Comparison of ENCODE assay signal across 8 cellular contexts in the genomic region with DNA sequence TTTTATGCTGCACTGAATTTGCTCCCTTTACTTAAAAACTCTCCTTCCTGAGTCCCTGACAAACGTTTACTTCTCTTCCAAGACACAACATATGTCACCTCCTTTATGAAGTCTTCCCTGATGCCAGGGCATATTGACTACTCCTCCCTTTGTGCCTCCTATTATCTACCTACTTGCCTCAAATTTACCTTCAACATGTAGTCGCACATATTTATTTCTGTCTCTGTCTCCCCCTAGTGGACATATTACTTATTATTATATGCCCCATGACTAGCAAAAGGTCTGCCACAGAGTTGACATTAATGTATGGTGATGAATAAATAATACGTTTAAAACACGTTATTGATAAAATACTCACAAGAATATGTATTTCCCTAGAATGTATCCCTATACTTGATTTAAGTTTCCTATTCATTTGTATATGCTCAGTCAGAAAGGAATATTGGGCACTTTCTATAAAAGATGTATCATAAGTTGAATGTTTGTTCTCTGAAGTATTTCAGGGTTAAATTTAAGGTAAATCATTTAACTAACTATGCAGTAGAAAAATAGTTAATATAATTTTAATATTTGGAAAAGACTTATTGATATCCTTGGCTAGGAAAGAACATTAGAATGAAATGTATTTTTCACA.
DNase-seq lines count a peak whose midpoint lies in the region; ATAC-seq and TF ChIP-seq lines count a peak whose summit lies in the region.

No MANE protein-coding gene starts in this region.

- H3K9me3 Mint-ChIP-seq in MCF 10A (ENCODE audit: unreplicated experiment): no peaks in the 10 kb centered on the region
- no peaks in the 10 kb centered on the region for H3K9me3 Mint-ChIP-seq in activated T-cell treated with anti-CD3 and anti-CD28 coated beads, Interleukin-2, amount 50 U/mL, for 4 hours

- intact Hi-C loops in MCF 10A (cut with micrococcal nuclease): loop anchor here (1.0 to 5.0 kb wide), 3 partner anchors 278 to 710 kb away; no protein-coding TSS in a partner anchor

- H3K4me1 Mint-ChIP-seq in MCF 10A (ENCODE audit: insufficient read depth, unreplicated experiment): peaks cover 10% of the 10 kb centered on the region
- H3K4me1 Mint-ChIP-seq in activated T-cell treated with anti-CD3 and anti-CD28 coated beads, Interleukin-2, amount 50 U/mL, for 4 hours (ENCODE audit: low read depth): no peaks in the 10 kb centered on the region

- CTCF ChIA-PET in MCF 10A (lab: Yijun Ruan, JAX): no interaction called here

- TF ChIP-seq CTCF in MCF 10A (IDR thresholded peaks at IDR 0.05; ENCODE audit: unreplicated experiment): peak; percentile 53

- H3K4me3 Mint-ChIP-seq in MCF 10A (ENCODE audit: unreplicated experiment): no peak overlapping the region
- no peak overlapping the region for H3K4me3 Mint-ChIP-seq in activated T-cell treated with anti-CD3 and anti-CD28 coated beads, Interleukin-2, amount 50 U/mL, for 4 hours

- no TSS peak for BruUV-seq in MCF 10A (replicated peaks; lab: Mats Ljungman, UMichigan)

- DNase-seq in COR-L47 (lab: John Stamatoyannopoulos, UW) (peak; percentile 77), NCI-H345 treated with DMSO at 0.1 percent for 48 hours (lab: John Stamatoyannopoulos, UW; ENCODE audit: unreplicated experiment) (peak; percentile 48), MCF 10A (ENCODE audit: unreplicated experiment) (peak; percentile 63), lung microvascular endothelial cell (ENCODE audit: low read depth in 2 of 2) (peak; percentile 27 to 45)
- DNase-seq in activated T-cell treated with anti-CD3 and anti-CD28 coated beads, Interleukin-2, amount 50 U/mL, for 4 hours: no peak
- DNase-seq in activated CD4-positive, alpha-beta T cell treated with anti-CD3 and anti-CD28 coated beads for 4 hours: no peak

- H3K27ac Mint-ChIP-seq in MCF 10A (ENCODE audit: low read depth, unreplicated experiment): no peak overlapping the region

- H3K27me3 Mint-ChIP-seq in MCF 10A (ENCODE audit: insufficient read depth, unreplicated experiment): peaks cover 44% of the 10 kb centered on the region
- H3K27me3 Mint-ChIP-seq in activated T-cell treated with anti-CD3 and anti-CD28 coated beads, Interleukin-2, amount 50 U/mL, for 4 hours (ENCODE audit: low read depth): no peaks in the 10 kb centered on the region

- H3K36me3 Mint-ChIP-seq in MCF 10A (ENCODE audit: insufficient read depth, unreplicated experiment): no peaks in the 10 kb centered on the region
- no peaks in the 10 kb centered on the region for H3K36me3 Mint-ChIP-seq in activated T-cell treated with anti-CD3 and anti-CD28 coated beads, Interleukin-2, amount 50 U/mL, for 4 hours (ENCODE audit: insufficient read depth)

- POLR2A ChIA-PET in MCF 10A (lab: Yijun Ruan, JAX): no interaction called here

- ATAC-seq in GM19351 (IDR thresholded peaks at IDR 0.05; ENCODE audit: unreplicated experiment) (peak; percentile 97), HG03342 (IDR thresholded peaks at IDR 0.05; ENCODE audit: unreplicated experiment) (peak; percentile 93)
- ATAC-seq in activated T-cell treated with anti-CD3 and anti-CD28 coated beads, Interleukin-2, amount 50 U/mL, for 4 hours: no peak

Comparison
In these comparisons a context has a peak if more than half of its experiments do, and no peak if none do; other contexts are left out.
1. DNase-seq: peak in COR-L47 (single experiment), NCI-H345 treated with DMSO at 0.1 percent for 48 hours (single experiment), MCF 10A (single experiment) and lung microvascular endothelial cell (2 of 2); none in activated T-cell treated with anti-CD3 and anti-CD28 coated beads, Interleukin-2, amount 50 U/mL, for 4 hours (single experiment) and activated CD4-positive, alpha-beta T cell treated with anti-CD3 and anti-CD28 coated beads for 4 hours (0 of 2).
2. ATAC-seq: peak in GM19351 (single experiment) and HG03342 (single experiment); none in activated T-cell treated with anti-CD3 and anti-CD28 coated beads, Interleukin-2, amount 50 U/mL, for 4 hours (0 of 2).